10 cellular contexts compared by ENCODE assay signal in the genomic region with DNA sequence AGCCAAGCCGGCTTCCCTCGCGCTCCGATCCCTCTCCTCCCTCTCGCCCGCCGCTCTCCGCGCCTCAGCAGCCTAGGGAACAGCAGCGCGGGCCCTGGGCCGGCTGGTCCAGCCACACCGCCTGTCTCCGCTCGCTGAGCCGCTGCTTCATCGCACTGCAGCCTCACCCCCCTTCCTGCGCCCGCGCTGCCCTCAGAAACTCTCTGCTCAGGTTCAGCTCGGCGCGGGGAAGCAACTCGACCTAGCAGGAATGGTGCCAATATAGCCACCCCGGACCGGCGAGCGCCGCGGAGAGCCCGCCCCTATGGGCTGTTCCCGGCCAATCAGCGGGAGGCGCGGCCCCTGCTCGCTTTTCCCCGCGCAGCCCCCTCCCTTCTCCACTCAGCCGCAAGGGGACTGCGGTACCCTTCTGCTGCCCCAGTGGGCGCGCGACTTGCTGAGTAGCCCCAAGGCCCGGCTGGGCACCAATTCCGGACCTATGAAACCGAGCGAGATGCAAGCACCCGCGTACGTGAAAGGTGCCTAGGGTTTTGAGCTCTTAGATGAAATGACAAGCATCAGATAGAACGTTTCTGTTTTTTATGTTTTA. TPM values are rescaled to one million over a fixed set of nuclear protein-coding genes. Genes with fewer than 3 reads are reported as not detected.
DNase-seq lines count a peak whose midpoint lies in the region; ATAC-seq and TF ChIP-seq lines count a peak whose summit lies in the region.
"Had no signal": no experiment of that assay in that cellular context is flagged by ENCODE, and none has a peak within 500 bp of the region (broad histone marks: within the 10 kb centered on the region; RNA-seq: fewer than 3 reads in every experiment).

ADAMTS20 (minus strand) TSS at position 233 of the 589 bp plus-strand sequence. CDS start 282 bp downstream, outside the sequence.

- H3K27me3 Mint-ChIP-seq in neural progenitor cell (ENCODE audit: insufficient read depth, low read depth), result peaks cover 9% of the 10 kb centered on the region

- no peaks in the 10 kb centered on the region for H3K9me3 ChIP-seq in neural progenitor cell (ENCODE audit: low read depth)

- H3K4me2 ChIP-seq in neural progenitor cell, result peak within 1 kb of the TSS; percentile 88

- peak within 1 kb of the TSS; percentile 94 for H2AFZ ChIP-seq in neural progenitor cell (replicated peaks)

- H3K4me1 Mint-ChIP-seq in neural progenitor cell, result peaks cover 21% of the 10 kb centered on the region

- H3K27me3 ChIP-seq in neural progenitor cell, result peaks cover 34% of the 10 kb centered on the region

- H3K27ac ChIP-seq in neural progenitor cell, result no peak within 1 kb of the TSS

- peaks cover 11% of the 10 kb centered on the region for H3K4me1 ChIP-seq in neural progenitor cell

- peaks cover 8% of the 10 kb centered on the region for H3F3A ChIP-seq in neural progenitor cell (ENCODE audit: low read depth)

- H3K36me3 Mint-ChIP-seq in neural progenitor cell, result peaks cover 18% of the 10 kb centered on the region

- DNase-seq in DMS53 (lab: John Stamatoyannopoulos, UW) (peak; percentile 93), NCI-H524 (lab: John Stamatoyannopoulos, UW) (peak; percentile 76 to 86), fibroblast of mammary gland (ENCODE audit: low read depth) (no peak), neural progenitor cell (ENCODE audit: low spot score) (peak; percentile 96)
- DNase-seq in activated CD4-positive, alpha-beta T cell treated with anti-CD3 and anti-CD28 coated beads, Interleukin-2, amount 50 U/mL, for 48 hours, result no peak
- DNase-seq: activated CD8-positive, alpha-beta T cell treated with anti-CD3 and anti-CD28 coated beads for 36 hours; NCI-H1048 had no signal

- no peak within 1 kb of the TSS for H3K27ac Mint-ChIP-seq in neural progenitor cell
- H3K27ac Mint-ChIP-seq: activated CD8-positive, alpha-beta T cell treated with anti-CD3 and anti-CD28 coated beads for 36 hours had no signal

- TF ChIP-seq CTCF in fibroblast of mammary gland (conservative IDR thresholded peaks at IDR 0.05; ENCODE audit: control insufficient read depth, insufficient read depth, low read depth, low read length) (no peak), neural progenitor cell (IDR thresholded peaks at IDR 0.05) (peak; percentile 59)

- H3K4me3 ChIP-seq in fibroblast of mammary gland (ENCODE audit: control insufficient read depth, low read depth, low read length) (peak within 1 kb of the TSS; percentile 9), neural progenitor cell (peak within 1 kb of the TSS; percentile 65)

- peaks cover 20% of the 10 kb centered on the region for H4K20me1 ChIP-seq in neural progenitor cell (ENCODE audit: low read depth)

- H3K36me3 ChIP-seq in neural progenitor cell, result peaks cover 3% of the 10 kb centered on the region

- no peak for ATAC-seq in HG03135 (IDR thresholded peaks at IDR 0.05; ENCODE audit: unreplicated experiment)
- no peak for ATAC-seq in HG03378 (IDR thresholded peaks at IDR 0.05; ENCODE audit: unreplicated experiment)
- no peak for ATAC-seq in GM19452 (IDR thresholded peaks at IDR 0.05; ENCODE audit: unreplicated experiment)
- ATAC-seq: activated CD8-positive, alpha-beta T cell treated with anti-CD3 and anti-CD28 coated beads for 36 hours had no signal

- no peak within 1 kb of the TSS for H3K9ac ChIP-seq in neural progenitor cell

- H3K4me3 Mint-ChIP-seq in neural progenitor cell, result peak within 1 kb of the TSS; percentile 95
- H3K4me3 Mint-ChIP-seq: activated CD8-positive, alpha-beta T cell treated with anti-CD3 and anti-CD28 coated beads for 36 hours had no signal

- peaks cover 4% of the 10 kb centered on the region for H3K79me2 ChIP-seq in neural progenitor cell (ENCODE audit: low read depth)

- peaks cover 10% of the 10 kb centered on the region for H3K9me3 Mint-ChIP-seq in neural progenitor cell

RNA-seq across cellular contexts. Expression of gene ADAMTS20, which starts in this region (rescaled TPM):
- total RNA-seq in neural progenitor cell (ENCODE audit: low replicate concordance), result 8.6 and 10.9 TPM in 2 replicates
- total RNA-seq: activated CD8-positive, alpha-beta T cell treated with anti-CD3 and anti-CD28 coated beads for 36 hours had no signal

Comparison
In these comparisons a context has a peak if more than half of its experiments do, and no peak if none do; other contexts are left out.
1. DNase-seq: peak in DMS53 (single experiment), NCI-H524 (2 of 2) and neural progenitor cell (single experiment); none in fibroblast of mammary gland (single experiment) and activated CD4-positive, alpha-beta T cell treated with anti-CD3 and anti-CD28 coated beads, Interleukin-2, amount 50 U/mL, for 48 hours (0 of 2).